In genomic region chrX:5528057-5528456, GRCh38 we compare ENCODE assay signal across 18 cellular contexts.
"Had no signal": no experiment of that assay in that cellular context is flagged by ENCODE, and none has a peak within 500 bp of the region (broad histone marks: within the 10 kb centered on the region; RNA-seq: fewer than 3 reads in every experiment).

No MANE protein-coding gene starts in this region.

- H3K27me3 Mint-ChIP-seq: stimulated activated naive B cell treated with anti-CD40 and anti-IgM and Interleukin-4, amounts not matched to agents 10 μg/mL and 1 μg/mL and 100 μg/mL, for 72 hours; stimulated activated naive CD8-positive, alpha-beta T cell treated with anti-CD3 and anti-CD28 coated beads, Interleukin-15, Interleukin-2, amounts not matched to agents 100 ng/mL and 50 ng/mL, for 24 hours had no signal

- H3K4me3 Mint-ChIP-seq: endodermal cell; memory B cell; natural killer cell; neural crest cell; stimulated activated naive B cell treated with anti-CD40 and anti-IgM and Interleukin-4, amounts not matched to agents 10 μg/mL and 1 μg/mL and 100 μg/mL, for 72 hours; stimulated activated naive CD8-positive, alpha-beta T cell treated with anti-CD3 and anti-CD28 coated beads, Interleukin-15, Interleukin-2, amounts not matched to agents 100 ng/mL and 50 ng/mL, for 24 hours had no signal

- H3K4me1 Mint-ChIP-seq: endodermal cell; memory B cell; natural killer cell; neural crest cell; stimulated activated naive B cell treated with anti-CD40 and anti-IgM and Interleukin-4, amounts not matched to agents 10 μg/mL and 1 μg/mL and 100 μg/mL, for 72 hours had no signal

- H3K36me3 Mint-ChIP-seq: memory B cell; natural killer cell; stimulated activated naive B cell treated with anti-CD40 and anti-IgM and Interleukin-4, amounts not matched to agents 10 μg/mL and 1 μg/mL and 100 μg/mL, for 72 hours had no signal

- H3K9me3 Mint-ChIP-seq: endodermal cell, memory B cell had no signal

- DNase-seq: dorsolateral prefrontal cortex; effector CD8-positive, alpha-beta T cell; endodermal cell; foreskin fibroblast; gastrocnemius medialis; head of caudate nucleus; natural killer cell; pancreas; right lobe of liver; small intestine; stimulated activated CD4-positive, alpha-beta T cell treated with anti-CD3 and anti-CD28 coated beads, Interleukin-15, amount 100 ng/mL, for 24 hours; stimulated activated CD4-positive, alpha-beta T cell treated with anti-CD3 and anti-CD28 coated beads, Interleukin-2, amount 100 ng/mL, for 48 hours; stimulated activated naive B cell treated with anti-CD40 and anti-IgM and Interleukin-4, amounts not matched to agents 10 μg/mL and 1 μg/mL and 100 μg/mL, for 72 hours; upper lobe of left lung had no signal

- ATAC-seq: esophagus mucosa; gastrocnemius medialis; natural killer cell; pancreas; right lobe of liver; stimulated activated naive B cell treated with anti-CD40 and anti-IgM and Interleukin-4, amounts not matched to agents 10 μg/mL and 1 μg/mL and 100 μg/mL, for 72 hours had no signal

- H3K27ac Mint-ChIP-seq: endodermal cell; memory B cell; natural killer cell; stimulated activated naive B cell treated with anti-CD40 and anti-IgM and Interleukin-4, amounts not matched to agents 10 μg/mL and 1 μg/mL and 100 μg/mL, for 72 hours; stimulated activated naive CD8-positive, alpha-beta T cell treated with anti-CD3 and anti-CD28 coated beads, Interleukin-15, Interleukin-2, amounts not matched to agents 100 ng/mL and 50 ng/mL, for 24 hours had no signal
